1 cellular context compared by ENCODE assay signal in genomic region chr1:85463666-85464496, GRCh38.
TF ChIP-seq lines count a peak whose summit lies in the region.

No MANE protein-coding gene starts in this region.

TF ChIP-seq in HepG2, 621 proteins besides CTCF, POLR2A, EP300 and RAD21 (continued from another document and continues in another):
- TF ChIP-seq ELF4 (CRISPR knock-in tag; IDR thresholded peaks at IDR 0.05; ENCODE audit: borderline replicate concordance) (peak; percentile 72; the same call in 1 of the 2 replicates), KDM2A (CRISPR knock-in tag; IDR thresholded peaks at IDR 0.05; ENCODE audit: borderline replicate concordance, low read depth) (peak; percentile 42; the same call in 1 of the 2 replicates), ZFP91 (CRISPR knock-in tag; IDR thresholded peaks at IDR 0.05; ENCODE audit: borderline replicate concordance) (0 out of 2 replicates have a peak, but pooled peaks have one; percentile 34), ZNF292 (CRISPR knock-in tag; IDR thresholded peaks at IDR 0.05; ENCODE audit: borderline replicate concordance, low read depth) (0 out of 2 replicates have a peak, but pooled peaks have one; percentile 34), SMC3 (IDR thresholded peaks at IDR 0.05; ENCODE audit: low read length) (no peak), ARNT (IDR thresholded peaks at IDR 0.05) (no peak), ZNF567 (CRISPR knock-in tag; IDR thresholded peaks at IDR 0.05; ENCODE audit: borderline replicate concordance) (no peak), ZNF460 (CRISPR knock-in tag; IDR thresholded peaks at IDR 0.05; ENCODE audit: borderline replicate concordance) (no peak), ZUFSP (CRISPR knock-in tag; IDR thresholded peaks at IDR 0.05; ENCODE audit: borderline replicate concordance) (no peak), BHLHE40 (IDR thresholded peaks at IDR 0.05; ENCODE audit: low read length) (no peak), MED1 (CRISPR knock-in tag; IDR thresholded peaks at IDR 0.05) (no peak; the same call in 1 of the 2 replicates), ZNF430 (CRISPR knock-in tag; IDR thresholded peaks at IDR 0.05) (peak; percentile 18; the same call in 1 of the 2 replicates), MLX (CRISPR knock-in tag; IDR thresholded peaks at IDR 0.05) (no peak), ZBTB21 (CRISPR knock-in tag; IDR thresholded peaks at IDR 0.05) (no peak), ZNF761 (CRISPR knock-in tag; conservative IDR thresholded peaks at IDR 0.05) (no peak), ZFP90 (CRISPR knock-in tag; IDR thresholded peaks at IDR 0.05; ENCODE audit: borderline replicate concordance) (no peak), RBM39 (IDR thresholded peaks at IDR 0.05; ENCODE audit: low read depth, low read length, poor library complexity, severe bottlenecking) (no peak), ZBTB43 (CRISPR knock-in tag; conservative IDR thresholded peaks at IDR 0.05) (no peak), NFKBIZ (CRISPR knock-in tag; IDR thresholded peaks at IDR 0.05) (no peak), ZBTB39 (CRISPR knock-in tag; IDR thresholded peaks at IDR 0.05) (no peak), HNRNPL (IDR thresholded peaks at IDR 0.05; ENCODE audit: low read depth, low read length) (no peak), HIC2 (CRISPR knock-in tag; IDR thresholded peaks at IDR 0.05; ENCODE audit: low read depth) (no peak), SNAPC4 (CRISPR knock-in tag; IDR thresholded peaks at IDR 0.05) (no peak), U2AF2 (IDR thresholded peaks at IDR 0.05; ENCODE audit: low read depth, low read length) (no peak), TAF15 (IDR thresholded peaks at IDR 0.05; ENCODE audit: low read depth, low read length, poor library complexity, severe bottlenecking) (no peak), ZNF83 (CRISPR knock-in tag; IDR thresholded peaks at IDR 0.05; ENCODE audit: borderline replicate concordance) (no peak), LBX2 (CRISPR knock-in tag; IDR thresholded peaks at IDR 0.05; ENCODE audit: borderline replicate concordance) (0 out of 2 replicates have a peak, but pooled peaks have one; percentile 15), ZHX1 (CRISPR knock-in tag; IDR thresholded peaks at IDR 0.05; ENCODE audit: low read depth) (no peak), MTF2 (CRISPR knock-in tag; IDR thresholded peaks at IDR 0.05; ENCODE audit: borderline replicate concordance) (no peak), ZNF549 (CRISPR knock-in tag; IDR thresholded peaks at IDR 0.05) (no peak), STAG1 (CRISPR knock-in tag; IDR thresholded peaks at IDR 0.05) (peak; percentile 5; the same call in 1 of the 2 replicates), AGO2 (optimal IDR thresholded peaks at IDR 0.05; ENCODE audit: low read depth, low read length) (no peak), ZNF580 (CRISPR knock-in tag; IDR thresholded peaks at IDR 0.05; ENCODE audit: borderline replicate concordance, low read depth) (no peak), ZNF317 (CRISPR knock-in tag; IDR thresholded peaks at IDR 0.05) (no peak), MATR3 (CRISPR knock-in tag; IDR thresholded peaks at IDR 0.05) (no peak), E2F5 (CRISPR knock-in tag; conservative IDR thresholded peaks at IDR 0.05) (no peak), NCOA2 (CRISPR knock-in tag; IDR thresholded peaks at IDR 0.05) (no peak), KDM5B (CRISPR knock-in tag; IDR thresholded peaks at IDR 0.05; ENCODE audit: borderline replicate concordance) (no peak; the same call in 1 of the 2 replicates), NCOR1 (IDR thresholded peaks at IDR 0.05; ENCODE audit: borderline replicate concordance, low read length) (no peak), KMT2A (CRISPR knock-in tag; IDR thresholded peaks at IDR 0.05) (0 out of 2 replicates have a peak, but pooled peaks have one; percentile 25), AKAP8 (CRISPR knock-in tag; IDR thresholded peaks at IDR 0.05) (0 out of 2 replicates have a peak, but pooled peaks have one; percentile 4)
